In the genomic region with DNA sequence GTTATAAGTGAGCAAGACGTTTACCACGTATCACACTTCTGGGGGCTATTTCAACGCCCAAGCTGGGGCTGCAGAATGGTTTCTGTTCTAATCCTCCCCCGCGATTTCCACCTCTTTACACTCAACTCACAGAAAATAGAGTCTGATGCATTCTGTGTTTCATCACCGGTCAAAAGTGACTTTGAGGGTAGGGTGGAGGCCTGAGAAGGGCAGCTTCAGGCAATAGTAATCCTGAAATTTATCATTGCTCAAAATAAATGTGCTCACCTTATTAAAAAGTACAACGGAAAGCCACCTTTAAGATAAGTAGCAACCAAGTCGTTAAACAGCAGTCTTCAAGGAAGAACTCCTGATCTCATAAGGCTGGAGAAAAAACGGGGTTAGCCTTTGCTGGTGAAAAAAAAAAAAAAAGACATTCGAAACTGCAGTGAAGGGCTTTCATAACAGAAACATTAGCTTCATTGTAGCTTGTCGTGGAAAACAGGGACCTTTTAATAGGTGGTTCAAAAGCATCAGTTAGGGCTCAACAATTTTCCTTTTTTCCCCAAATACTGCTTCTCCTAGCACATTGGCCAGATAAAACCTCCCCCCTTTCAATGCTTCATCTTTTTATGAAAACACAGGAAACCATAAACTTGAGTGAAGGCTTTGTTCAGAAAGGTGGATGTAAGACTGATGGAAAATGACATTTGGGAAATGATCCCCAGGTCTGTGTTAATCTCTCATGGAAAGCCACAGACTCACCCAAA, we compare ENCODE assay signal across 1 cellular context.
TF ChIP-seq lines count a peak whose summit lies in the region.

No MANE protein-coding gene starts in this region.

TF ChIP-seq in GM23338, 12 proteins besides CTCF, POLR2A, EP300 and RAD21 (continued from another document):
- no peak for TF ChIP-seq ZNF462 (CRISPR knock-in tag; IDR thresholded peaks at IDR 0.05)
- no peak for TF ChIP-seq CREB1 (CRISPR knock-in tag; IDR thresholded peaks at IDR 0.05; ENCODE audit: low read depth)
- TF ChIP-seq, protein P1, sequence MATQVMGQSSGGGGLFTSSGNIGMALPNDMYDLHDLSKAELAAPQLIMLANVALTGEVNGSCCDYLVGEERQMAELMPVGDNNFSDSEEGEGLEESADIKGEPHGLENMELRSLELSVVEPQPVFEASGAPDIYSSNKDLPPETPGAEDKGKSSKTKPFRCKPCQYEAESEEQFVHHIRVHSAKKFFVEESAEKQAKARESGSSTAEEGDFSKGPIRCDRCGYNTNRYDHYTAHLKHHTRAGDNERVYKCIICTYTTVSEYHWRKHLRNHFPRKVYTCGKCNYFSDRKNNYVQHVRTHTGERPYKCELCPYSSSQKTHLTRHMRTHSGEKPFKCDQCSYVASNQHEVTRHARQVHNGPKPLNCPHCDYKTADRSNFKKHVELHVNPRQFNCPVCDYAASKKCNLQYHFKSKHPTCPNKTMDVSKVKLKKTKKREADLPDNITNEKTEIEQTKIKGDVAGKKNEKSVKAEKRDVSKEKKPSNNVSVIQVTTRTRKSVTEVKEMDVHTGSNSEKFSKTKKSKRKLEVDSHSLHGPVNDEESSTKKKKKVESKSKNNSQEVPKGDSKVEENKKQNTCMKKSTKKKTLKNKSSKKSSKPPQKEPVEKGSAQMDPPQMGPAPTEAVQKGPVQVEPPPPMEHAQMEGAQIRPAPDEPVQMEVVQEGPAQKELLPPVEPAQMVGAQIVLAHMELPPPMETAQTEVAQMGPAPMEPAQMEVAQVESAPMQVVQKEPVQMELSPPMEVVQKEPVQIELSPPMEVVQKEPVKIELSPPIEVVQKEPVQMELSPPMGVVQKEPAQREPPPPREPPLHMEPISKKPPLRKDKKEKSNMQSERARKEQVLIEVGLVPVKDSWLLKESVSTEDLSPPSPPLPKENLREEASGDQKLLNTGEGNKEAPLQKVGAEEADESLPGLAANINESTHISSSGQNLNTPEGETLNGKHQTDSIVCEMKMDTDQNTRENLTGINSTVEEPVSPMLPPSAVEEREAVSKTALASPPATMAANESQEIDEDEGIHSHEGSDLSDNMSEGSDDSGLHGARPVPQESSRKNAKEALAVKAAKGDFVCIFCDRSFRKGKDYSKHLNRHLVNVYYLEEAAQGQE (IDR thresholded peaks at IDR 0.05; ENCODE audit: unreplicated experiment), result no peak
- no peak for TF ChIP-seq EZH2 (IDR thresholded peaks at IDR 0.05; ENCODE audit: low read depth, unreplicated experiment)
